ENCODE assay signal across 8 cellular contexts in the genomic region with DNA sequence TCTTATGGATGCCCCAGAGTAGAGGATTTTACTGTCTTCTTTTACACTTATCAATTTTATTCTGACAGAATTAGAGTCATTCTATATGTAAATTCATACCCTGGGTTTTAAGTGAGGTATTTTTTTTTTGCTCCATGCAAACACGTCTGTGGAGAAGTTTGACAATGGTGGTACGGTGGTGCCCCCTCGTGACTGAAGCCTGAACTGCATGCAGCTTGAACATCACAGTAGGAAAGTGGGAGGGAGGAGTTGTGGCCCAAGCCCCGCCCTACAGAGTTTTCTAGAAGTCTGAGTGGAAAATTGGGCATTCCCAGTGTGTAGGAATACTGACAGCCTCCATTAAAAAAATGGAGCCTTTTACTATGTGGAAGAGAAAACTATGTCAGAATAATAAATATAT.
DNase-seq lines count a peak whose midpoint lies in the region; ATAC-seq and TF ChIP-seq lines count a peak whose summit lies in the region.

No MANE protein-coding gene starts in this region.

- H3K27ac Mint-ChIP-seq in HFFc6: no peak overlapping the region

- DNase-seq in HFFc6 (peak; percentile 60), NAMALWA (ENCODE audit: low spot score) (peak; percentile 79), Right ventricle myocardium superior (peak; percentile 90), pulmonary artery endothelial cell (ENCODE audit: low read depth, low spot score) (peak; percentile 37), cerebellar nuclear complex (lab: John Stamatoyannopoulos, UW) (no peak)
- DNase-seq in activated naive CD4-positive, alpha-beta T cell treated with anti-CD3 and anti-CD28 coated beads, Interleukin-2, amount 50 U/mL, for 16 hours: peak; percentile 78

- H3K9me3 Mint-ChIP-seq in HFFc6: no peaks in the 10 kb centered on the region

- intact Hi-C loops in Right ventricle myocardium superior (cut with DNase I): no loop called here

- H3K27me3 Mint-ChIP-seq in HFFc6 (ENCODE audit: insufficient read depth): no peaks in the 10 kb centered on the region

- H3K36me3 Mint-ChIP-seq in HFFc6 (ENCODE audit: low read depth): peaks cover 4% of the 10 kb centered on the region; the same call in 1 of the 2 replicates

- TF ChIP-seq CTCF in GM12874 (IDR thresholded peaks at IDR 0.05; ENCODE audit: insufficient read depth, low read depth, low read length): peak; percentile 61
- TF ChIP-seq CTCF in HFFc6 (IDR thresholded peaks at IDR 0.05): peak; percentile 88

- no peak overlapping the region for H3K4me3 Mint-ChIP-seq in HFFc6

- peaks cover 7% of the 10 kb centered on the region for H3K4me1 Mint-ChIP-seq in HFFc6 (ENCODE audit: low read depth)

- peak; percentile 99 for ATAC-seq in SK-N-SH treated with all-trans-retinoic acid at 6 μM for 48 hours
- peak; percentile 86 for ATAC-seq in Right ventricle myocardium superior (ENCODE audit: poor library complexity)

TF ChIP-seq in SK-N-SH treated with all-trans-retinoic acid at 6 μM for 48 hours, 23 proteins besides CTCF, POLR2A, EP300 and RAD21:
- no peak for TF ChIP-seq ZC3H10 (CRISPR knock-in tag; IDR thresholded peaks at IDR 0.05)
- TF ChIP-seq ESRRG (CRISPR knock-in tag; IDR thresholded peaks at IDR 0.05): no peak
- no peak for TF ChIP-seq ISL1 (CRISPR knock-in tag; IDR thresholded peaks at IDR 0.05)
- no peak for TF ChIP-seq ZFP3 (CRISPR knock-in tag; IDR thresholded peaks at IDR 0.05)
- TF ChIP-seq PPARA (CRISPR knock-in tag; IDR thresholded peaks at IDR 0.05; ENCODE audit: borderline replicate concordance): no peak
- TF ChIP-seq OSR1 (CRISPR knock-in tag; IDR thresholded peaks at IDR 0.05): no peak
- TF ChIP-seq BACH2 (CRISPR knock-in tag; IDR thresholded peaks at IDR 0.05; ENCODE audit: borderline replicate concordance): no peak
- TF ChIP-seq ZNF70 (CRISPR knock-in tag; IDR thresholded peaks at IDR 0.05): no peak
- no peak for TF ChIP-seq TOX (CRISPR knock-in tag; IDR thresholded peaks at IDR 0.05; ENCODE audit: borderline replicate concordance)

Comparison
In these comparisons a context has a peak if more than half of its experiments do, and no peak if none do; other contexts are left out.
1. DNase-seq: peak in HFFc6 (single experiment), NAMALWA (single experiment), activated naive CD4-positive, alpha-beta T cell treated with anti-CD3 and anti-CD28 coated beads, Interleukin-2, amount 50 U/mL, for 16 hours (single experiment), Right ventricle myocardium superior (single experiment) and pulmonary artery endothelial cell (single experiment); none in cerebellar nuclear complex (0 of 2).